Comparison of ENCODE assay signal across 8 cellular contexts in genomic region chr11:31509017-31509411, GRCh38. TPM values are rescaled to one million over a fixed set of nuclear protein-coding genes. Genes with fewer than 3 reads are reported as not detected.
DNase-seq lines count a peak whose midpoint lies in the region; ATAC-seq, FAIRE-seq and TF ChIP-seq lines count a peak whose summit lies in the region.

No MANE protein-coding gene starts in this region.

- H3K4me1 ChIP-seq in mesendoderm (ENCODE audit: control insufficient read depth, low read depth, low read length) = no peaks in the 10 kb centered on the region

- DNase-seq in GM10248 (ENCODE audit: extremely low spot score) (peak; percentile 15), Kasumi-1 (lab: John Stamatoyannopoulos, UW) (peak; percentile 46 to 53), bronchial epithelial cell (ENCODE audit: low read depth) (peak; percentile 25), mesendoderm (no peak), urothelium cell line (ENCODE audit: low spot score) (no peak), AML-193 (lab: John Stamatoyannopoulos, UW) (no peak)

- ATAC-seq in GM21515 (IDR thresholded peaks at IDR 0.05; ENCODE audit: unreplicated experiment) (peak; percentile 10), HG03565 (IDR thresholded peaks at IDR 0.05; ENCODE audit: unreplicated experiment) (no peak)

- POLR2A ChIA-PET in GM10248 (lab: Yijun Ruan, JAX) = no interaction called here

- H2BK15ac ChIP-seq in mesendoderm (replicated peaks; ENCODE audit: low read depth) = no peak overlapping the region

- H3K36me3 ChIP-seq in bronchial epithelial cell (ENCODE audit: control insufficient read depth, insufficient read depth, low read length) = peaks cover 2% of the 10 kb centered on the region
- no peaks in the 10 kb centered on the region for H3K36me3 ChIP-seq in mesendoderm (ENCODE audit: control insufficient read depth, insufficient read depth, low read length)

- H4K5ac ChIP-seq in mesendoderm (ENCODE audit: low read length) = no peak overlapping the region

- no peak overlapping the region for H3K27ac ChIP-seq in mesendoderm (ENCODE audit: low read depth, low read length)

- H3K9ac ChIP-seq in mesendoderm (ENCODE audit: low read length) = peak overlapping the region; percentile 80

- H3K79me2 ChIP-seq in mesendoderm (ENCODE audit: control insufficient read depth, insufficient read depth, low read length) = peaks cover 16% of the 10 kb centered on the region

- CTCF ChIA-PET in GM10248 (lab: Yijun Ruan, JAX) = interaction anchor here (1.0 kb wide), 1 partner anchor 450 kb away, joined by 3 read pairs; no protein-coding TSS in a partner anchor

- peak overlapping the region; percentile 38 for H3K4me2 ChIP-seq in mesendoderm (ENCODE audit: low read length)

- peak overlapping the region; percentile 65 for H3K4me3 ChIP-seq in bronchial epithelial cell (ENCODE audit: low read depth, low read length)
- peak overlapping the region; percentile 58 for H3K4me3 ChIP-seq in mesendoderm (ENCODE audit: low read length)

- peak overlapping the region; percentile 72 for H3K56ac ChIP-seq in mesendoderm (ENCODE audit: low read length)

- H2BK5ac ChIP-seq in mesendoderm (ENCODE audit: low read length) = no peak overlapping the region

- no peak overlapping the region for H3K23ac ChIP-seq in mesendoderm (ENCODE audit: low read length)

- TF ChIP-seq CTCF in GM10248 (IDR thresholded peaks at IDR 0.05; ENCODE audit: control extremely low read depth, extremely low read depth, low read depth, missing control alignments) (no peak), bronchial epithelial cell (IDR thresholded peaks at IDR 0.05; ENCODE audit: insufficient read depth, low read length, severe bottlenecking) (no peak)

- H2AK5ac ChIP-seq in mesendoderm (ENCODE audit: low read length) = no peak overlapping the region

- H4K8ac ChIP-seq in mesendoderm (ENCODE audit: low read depth, low read length) = no peak overlapping the region

- H3K4ac ChIP-seq in mesendoderm (ENCODE audit: low read depth, low read length) = no peak overlapping the region

- H3K79me1 ChIP-seq in mesendoderm (ENCODE audit: low read length) = peaks cover 1% of the 10 kb centered on the region

- no peaks in the 10 kb centered on the region for H3K27me3 ChIP-seq in bronchial epithelial cell (ENCODE audit: control insufficient read depth, insufficient read depth, low read length)
- no peaks in the 10 kb centered on the region for H3K27me3 ChIP-seq in mesendoderm (ENCODE audit: insufficient read depth, low read length, poor library complexity)

- H3K18ac ChIP-seq in mesendoderm (ENCODE audit: low read length) = no peak overlapping the region

- no CpG with 5 or more reads among the region's 8 CpGs for WGBS in mesendoderm (ENCODE audit: extremely low coverage, insufficient coverage, low lambda C conversion rate)

- FAIRE-seq in bronchial epithelial cell (lab: Jason Lieb, UNC) (no peak), urothelium cell line (lab: Jason Lieb, UNC) (no peak)

- H2BK120ac ChIP-seq in mesendoderm (ENCODE audit: low read depth, low read length) = no peak overlapping the region

RNA-seq across cellular contexts. Expression of gene IMMP1L, which starts 0.4 kb away (rescaled TPM):
- total RNA-seq in bronchial epithelial cell = 11.3 and 13.2 TPM in 2 replicates
- polyA plus RNA-seq in mesendoderm (2013, experiment 1 of 2) = 20.7 TPM
- 23.7 TPM for polyA plus RNA-seq in mesendoderm (2013, experiment 2 of 2)

RNA-seq across cellular contexts. Expression of gene ELP4, which starts 0.6 kb away (rescaled TPM):
- total RNA-seq in bronchial epithelial cell = 11.1 and 13.2 TPM in 2 replicates
- polyA plus RNA-seq in mesendoderm (2013, experiment 1 of 2) = 18.1 TPM
- 19.2 TPM for polyA plus RNA-seq in mesendoderm (2013, experiment 2 of 2)

Comparison
In these comparisons a context has a peak if more than half of its experiments do, and no peak if none do; other contexts are left out.
1. DNase-seq: peak in GM10248 (single experiment), Kasumi-1 (2 of 2) and bronchial epithelial cell (single experiment); none in mesendoderm (single experiment), urothelium cell line (single experiment) and AML-193 (0 of 2).